1 cellular context compared by ENCODE assay signal in the genomic region with DNA sequence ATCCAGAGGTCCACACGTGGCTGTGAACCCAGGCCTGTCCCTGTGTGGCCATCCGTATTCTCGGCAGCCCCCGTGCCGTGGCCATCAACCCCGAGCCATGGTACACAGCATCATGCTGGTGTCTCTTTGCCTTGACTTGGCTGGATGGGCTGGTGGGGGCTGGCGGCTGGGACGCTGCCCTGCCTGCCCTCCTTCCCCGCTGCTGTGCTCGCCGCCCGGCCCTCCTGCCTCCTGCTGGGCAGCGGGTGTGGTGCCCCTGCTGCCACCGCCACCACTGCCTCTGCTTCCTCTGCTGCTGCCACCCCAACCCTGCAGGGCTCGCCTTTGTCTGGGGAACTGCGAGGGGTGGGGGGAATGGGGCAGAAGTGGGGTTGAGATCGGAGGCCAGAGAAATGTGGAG.
A peak's percentile ranks its signal among the peaks of the same experiment; 100 is the strongest.
TF ChIP-seq lines count a peak whose summit lies in the region.

No MANE protein-coding gene starts in this region.

TF ChIP-seq in HepG2, 621 proteins besides CTCF, POLR2A, EP300 and RAD21:
- TF ChIP-seq AGO2 (optimal IDR thresholded peaks at IDR 0.05; ENCODE audit: low read depth, low read length), result peak; percentile 44
- TF ChIP-seq HNRNPL (IDR thresholded peaks at IDR 0.05; ENCODE audit: low read depth, low read length), result 0 out of 2 replicates have a peak, but pooled peaks have one; percentile 34
- TF ChIP-seq ZNF280D (CRISPR knock-in tag; IDR thresholded peaks at IDR 0.05), result no peak
- TF ChIP-seq, protein P1, sequence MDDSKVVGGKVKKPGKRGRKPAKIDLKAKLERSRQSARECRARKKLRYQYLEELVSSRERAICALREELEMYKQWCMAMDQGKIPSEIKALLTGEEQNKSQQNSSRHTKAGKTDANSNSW (CRISPR knock-in tag; IDR thresholded peaks at IDR 0.05; ENCODE audit: borderline replicate concordance), result no peak
- no peak for TF ChIP-seq KLF15 (CRISPR knock-in tag; IDR thresholded peaks at IDR 0.05; ENCODE audit: borderline replicate concordance)
- TF ChIP-seq ZBTB33 (CRISPR knock-in tag; IDR thresholded peaks at IDR 0.05), result peak; percentile 61; the same call in 1 of the 2 replicates
